In genomic region chr7:15113752-15114151, GRCh38 we compare ENCODE assay signal across 27 cellular contexts.
DNase-seq lines count a peak whose midpoint lies in the region; ATAC-seq, FAIRE-seq and TF ChIP-seq lines count a peak whose summit lies in the region.
"Had no signal": no experiment of that assay in that cellular context is flagged by ENCODE, and none has a peak within 500 bp of the region (broad histone marks: within the 10 kb centered on the region; RNA-seq: fewer than 3 reads in every experiment).

No MANE protein-coding gene starts in this region.

- no peak overlapping the region for H2BK20ac ChIP-seq in H1 (ENCODE audit: low read length)

- no peak overlapping the region for H3K9ac ChIP-seq in H1 (replicated peaks in 1 of 4; ENCODE audit: extremely low read depth in 1 of 4, low read depth in 3 of 4, low read length in 3 of 4)
- H3K9ac ChIP-seq: BLaER1 treated with 17β-estradiol and CSF1 and Interleukin-3, amounts not matched to agents 10 nM and 100 nM; KMS-11 had no signal

- DNase-seq in MCF 10A (ENCODE audit: unreplicated experiment) = peak; percentile 25
- DNase-seq in breast epithelium (ENCODE audit: low spot score in 2 of 2) = no peak
- DNase-seq in H1 (ENCODE audit: low read depth in 1 of 2, low spot score in 2 of 2) = no peak
- peak; percentile 46 to 47 for DNase-seq in foreskin fibroblast
- DNase-seq in NCI-H82 treated with DMSO at 0.1 percent for 48 hours (lab: John Stamatoyannopoulos, UW; ENCODE audit: unreplicated experiment) = no peak
- no peak for DNase-seq in DMS153 (lab: John Stamatoyannopoulos, UW)
- DNase-seq: ACHN; Caco-2; CD4-positive, alpha-beta memory T cell; DMS 273 treated with DMSO at 0.1 percent for 48 hours; GDM1; H7; HFFc6; IMR-90; NCI-H1694; NCI-H2081 treated with DMSO at 0.1 percent for 48 hours; NCI-H2171 treated with DMSO at 0.1 percent for 48 hours; NCI-H446; NCI-H526; OCI-M1; Right ventricle myocardium superior had no signal

- H4K20me1 ChIP-seq in H1 (replicated peaks in 1 of 2; ENCODE audit: control insufficient read depth in 1 of 2, insufficient read depth in 2 of 2, low read length in 2 of 2) = no peaks in the 10 kb centered on the region
- H4K20me1 ChIP-seq: BLaER1 treated with 17β-estradiol and CSF1 and Interleukin-3, amounts not matched to agents 10 nM and 100 nM had no signal

- no peak overlapping the region for H2BK15ac ChIP-seq in H1 (ENCODE audit: low read length)

- no peak overlapping the region for H3K4me2 ChIP-seq in H1 (ENCODE audit: insufficient read depth in 1 of 2, low read depth in 2 of 2, low read length in 2 of 2)
- H3K4me2 ChIP-seq: BLaER1 treated with 17β-estradiol and CSF1 and Interleukin-3, amounts not matched to agents 10 nM and 100 nM; KMS-11 had no signal

- no peak for TF ChIP-seq EP300 in H1 (IDR thresholded peaks at IDR 0.05; ENCODE audit: borderline replicate concordance in 1 of 2, low read depth in 2 of 2, low read length in 2 of 2)

- no peaks in the 10 kb centered on the region for H3K23me2 ChIP-seq in H1 (ENCODE audit: low read depth, low read length)

- H3K9me3 ChIP-seq in breast epithelium = no peaks in the 10 kb centered on the region
- H3K9me3 ChIP-seq in H1 (ENCODE audit: insufficient read depth in 2 of 2, low read depth in 1 of 2, low read length in 1 of 2) = no peaks in the 10 kb centered on the region
- H3K9me3 ChIP-seq: BLaER1 treated with 17β-estradiol and CSF1 and Interleukin-3, amounts not matched to agents 10 nM and 100 nM; Caco-2 had no signal

- H3K4me1 Mint-ChIP-seq in MCF 10A (ENCODE audit: insufficient read depth, unreplicated experiment) = no peaks in the 10 kb centered on the region
- H3K4me1 Mint-ChIP-seq: CD4-positive, alpha-beta memory T cell had no signal

- peak overlapping the region; percentile 51; the same call in 1 of the 2 replicates for H2AFZ ChIP-seq in H1 (ENCODE audit: low read length)

- no peak overlapping the region for H4K8ac ChIP-seq in H1 (ENCODE audit: extremely low read depth, insufficient read depth, low read length)

- H3K27ac ChIP-seq in breast epithelium = no peak overlapping the region
- no peak overlapping the region for H3K27ac ChIP-seq in H1 (ENCODE audit: low read depth, low read length)
- H3K27ac ChIP-seq: 22Rv1; BLaER1 treated with 17β-estradiol and CSF1 and Interleukin-3, amounts not matched to agents 10 nM and 100 nM; KMS-11 had no signal

- H3K9me3 Mint-ChIP-seq in MCF 10A (ENCODE audit: unreplicated experiment) = no peaks in the 10 kb centered on the region

- no peak for TF ChIP-seq RAD21 in H1 (IDR thresholded peaks at IDR 0.05 in 1 of 2, conservative IDR thresholded peaks at IDR 0.05 in 1 of 2; ENCODE audit: low read depth in 2 of 2, low read length in 2 of 2)

- H3K27me3 ChIP-seq in breast epithelium (no peaks in the 10 kb centered on the region), H1 (replicated peaks in 1 of 4; ENCODE audit: control insufficient read depth in 3 of 4, extremely low read depth in 1 of 4, insufficient read depth in 3 of 4, low read length in 3 of 4) (no peaks in the 10 kb centered on the region)
- H3K27me3 ChIP-seq: BLaER1 treated with 17β-estradiol and CSF1 and Interleukin-3, amounts not matched to agents 10 nM and 100 nM had no signal

- TF ChIP-seq POLR2A in breast epithelium (IDR thresholded peaks at IDR 0.05) = no peak
- TF ChIP-seq POLR2A in H1 (IDR thresholded peaks at IDR 0.05; ENCODE audit: control extremely low read depth in 1 of 2, low read depth in 2 of 2, low read length in 2 of 2) = no peak

- WGBS in H1 (ENCODE audit: extremely low coverage in 1 of 2, insufficient coverage in 1 of 2, insufficient read length in 1 of 2, insufficient replicate concordance in 2 of 2, low coverage in 1 of 2, low lambda C conversion rate in 2 of 2, missing lambda C conversion rate in 1 of 2), 2 experiments = 94% methylated on average over 1 of the region's 1 CpG; no CpG with 5 or more reads in 1 of the 2 experiments

- no peak overlapping the region for H3K4me3 Mint-ChIP-seq in MCF 10A (ENCODE audit: unreplicated experiment)
- H3K4me3 Mint-ChIP-seq: CD4-positive, alpha-beta memory T cell; HFFc6 had no signal

- ATAC-seq in HG03135 (IDR thresholded peaks at IDR 0.05; ENCODE audit: unreplicated experiment) (no peak), GM18907 (IDR thresholded peaks at IDR 0.05; ENCODE audit: unreplicated experiment) (no peak)

- H3K36me3 ChIP-seq in breast epithelium (no peaks in the 10 kb centered on the region), H1 (ENCODE audit: control insufficient read depth in 2 of 4, insufficient read depth in 4 of 4, low read length in 3 of 4) (no peaks in the 10 kb centered on the region)
- H3K36me3 ChIP-seq: BLaER1 treated with 17β-estradiol and CSF1 and Interleukin-3, amounts not matched to agents 10 nM and 100 nM had no signal

- no peak overlapping the region for H3K56ac ChIP-seq in H1 (replicated peaks; ENCODE audit: insufficient read length, low read depth, low read length)

- H3K79me2 ChIP-seq in H1 (ENCODE audit: control insufficient read depth in 1 of 2, insufficient read depth in 2 of 2, low read length in 2 of 2) = no peaks in the 10 kb centered on the region

- H3K14ac ChIP-seq in H1 (ENCODE audit: insufficient read length) = no peak overlapping the region

- TF ChIP-seq CTCF in MCF 10A (IDR thresholded peaks at IDR 0.05; ENCODE audit: unreplicated experiment) = no peak
- no peak for TF ChIP-seq CTCF in breast epithelium (IDR thresholded peaks at IDR 0.05)
- no peak for TF ChIP-seq CTCF in H1 (IDR thresholded peaks at IDR 0.05; ENCODE audit: control extremely low read depth in 1 of 3, insufficient read depth in 1 of 3, low read depth in 1 of 3, low read length in 3 of 3)
- TF ChIP-seq CTCF in foreskin fibroblast (IDR thresholded peaks at IDR 0.05; ENCODE audit: low read depth, low read length) = no peak

- H3K27me3 Mint-ChIP-seq in MCF 10A (ENCODE audit: insufficient read depth, unreplicated experiment) = no peaks in the 10 kb centered on the region
- H3K27me3 Mint-ChIP-seq: CD4-positive, alpha-beta memory T cell had no signal

- no peak overlapping the region for H2BK120ac ChIP-seq in H1 (replicated peaks; ENCODE audit: low read depth, low read length)

- H3K23ac ChIP-seq in H1 (ENCODE audit: insufficient read length) = no peak overlapping the region

- H3K4me3 ChIP-seq in breast epithelium = no peak overlapping the region
- no peak overlapping the region for H3K4me3 ChIP-seq in H1 (ENCODE audit: extremely low read depth in 1 of 4, insufficient read depth in 2 of 4, low read depth in 3 of 4, low read length in 4 of 4)
- no peak overlapping the region for H3K4me3 ChIP-seq in foreskin fibroblast (ENCODE audit: low read depth in 1 of 2, low read length in 2 of 2)
- H3K4me3 ChIP-seq: BLaER1 treated with 17β-estradiol and CSF1 and Interleukin-3, amounts not matched to agents 10 nM and 100 nM had no signal

- H3K79me1 ChIP-seq in H1 (ENCODE audit: low read depth, low read length) = no peaks in the 10 kb centered on the region

- H2BK5ac ChIP-seq in H1 (ENCODE audit: low read depth, low read length) = no peak overlapping the region

- no peak overlapping the region for H4K5ac ChIP-seq in H1 (ENCODE audit: insufficient read length, low read depth, low read length)

- no peak overlapping the region for H2BK12ac ChIP-seq in H1 (ENCODE audit: low read depth, low read length)

- no peak overlapping the region for H3K18ac ChIP-seq in H1 (ENCODE audit: extremely low read depth, low read length)

- no peak overlapping the region for H3K4ac ChIP-seq in H1 (replicated peaks; ENCODE audit: insufficient read length, low read depth, low read length)

- no peak for FAIRE-seq in H1 (lab: Jason Lieb, UNC)
- FAIRE-seq: GM18507 had no signal

- CTCF ChIA-PET in MCF 10A (lab: Yijun Ruan, JAX) (no interaction called here), H1 (lab: Charles Lee; ENCODE audit: partially characterized antibody) (no interaction called here)

- H3K27ac Mint-ChIP-seq in MCF 10A (ENCODE audit: low read depth, unreplicated experiment) = no peak overlapping the region
- H3K27ac Mint-ChIP-seq: CD4-positive, alpha-beta memory T cell; HFFc6 had no signal

- POLR2A ChIA-PET in MCF 10A (lab: Yijun Ruan, JAX) (interaction anchor here (0.7 kb wide), 1 partner anchor 1058 kb away, joined by 3 read pairs; no protein-coding TSS in a partner anchor), H1 (lab: Charles Lee; ENCODE audit: partially characterized antibody) (no interaction called here)

- H3K4me1 ChIP-seq in breast epithelium (no peaks in the 10 kb centered on the region), H1 (replicated peaks in 1 of 4; ENCODE audit: control insufficient read depth in 3 of 4, insufficient read depth in 4 of 4, low read length in 3 of 4) (no peaks in the 10 kb centered on the region)
- H3K4me1 ChIP-seq: BLaER1 treated with 17β-estradiol and CSF1 and Interleukin-3, amounts not matched to agents 10 nM and 100 nM; Caco-2 had no signal

- intact Hi-C loops in MCF 10A (cut with micrococcal nuclease) = no loop called here
- intact Hi-C loops in breast epithelium (cut with DNase I; ENCODE audit: low total_unique reads) = no loop called here

- no peak overlapping the region for H4K91ac ChIP-seq in H1 (replicated peaks; ENCODE audit: insufficient read length, low read length)

- BruUV-seq in MCF 10A (replicated peaks; lab: Mats Ljungman, UMichigan) = no TSS peak

- H3K36me3 Mint-ChIP-seq in MCF 10A (ENCODE audit: insufficient read depth, unreplicated experiment) = no peaks in the 10 kb centered on the region
- H3K36me3 Mint-ChIP-seq: CD4-positive, alpha-beta memory T cell had no signal

- no peak overlapping the region for H2AK5ac ChIP-seq in H1 (ENCODE audit: low read depth, low read length)

TF ChIP-seq in H1, 55 proteins besides CTCF, POLR2A, EP300 and RAD21:
- no peak for TF ChIP-seq KDM1A (IDR thresholded peaks at IDR 0.05; ENCODE audit: borderline replicate concordance, low read length)
- no peak for TF ChIP-seq HDAC2 (IDR thresholded peaks at IDR 0.05; ENCODE audit: borderline replicate concordance in 1 of 2, low read depth in 2 of 2, low read length in 2 of 2)
- TF ChIP-seq FOSL1 (IDR thresholded peaks at IDR 0.05; ENCODE audit: insufficient read depth, low read depth, low read length) = no peak
- no peak for TF ChIP-seq EGR1 (IDR thresholded peaks at IDR 0.05; ENCODE audit: borderline replicate concordance, low read depth, low read length)
- no peak for TF ChIP-seq CHD2 (IDR thresholded peaks at IDR 0.05; ENCODE audit: low read length)
- TF ChIP-seq CTBP2 (IDR thresholded peaks at IDR 0.05; ENCODE audit: borderline replicate concordance, insufficient read depth, insufficient read length, low read length) = no peak
- no peak for TF ChIP-seq ASH2L (IDR thresholded peaks at IDR 0.05; ENCODE audit: low read length)
- no peak for TF ChIP-seq BCL11A (IDR thresholded peaks at IDR 0.05; ENCODE audit: low read depth in 2 of 2, low read length in 2 of 2)

Comparison
In these comparisons a context has a peak if more than half of its experiments do, and no peak if none do; other contexts are left out.
1. DNase-seq: peak in MCF 10A (single experiment) and foreskin fibroblast (2 of 2); none in breast epithelium (0 of 2), H1 (0 of 2), NCI-H82 treated with DMSO at 0.1 percent for 48 hours (single experiment) and DMS153 (single experiment).